ENCODE assay signal across 13 cellular contexts in genomic region chr2:176879596-176879995, GRCh38.
DNase-seq lines count a peak whose midpoint lies in the region; ATAC-seq and TF ChIP-seq lines count a peak whose summit lies in the region.
"Had no signal": no experiment of that assay in that cellular context is flagged by ENCODE, and none has a peak within 500 bp of the region (broad histone marks: within the 10 kb centered on the region; RNA-seq: fewer than 3 reads in every experiment).

No MANE protein-coding gene starts in this region.

- no peak overlapping the region for H3K4me2 ChIP-seq in MM.1S (ENCODE audit: low read depth, low read length)

- no peak overlapping the region for H3K9ac ChIP-seq in MM.1S (ENCODE audit: low read length)

- H4K20me1 ChIP-seq in MM.1S (ENCODE audit: insufficient read depth, low read length) = no peaks in the 10 kb centered on the region

- H3K27ac ChIP-seq in VCaP = peak overlapping the region; percentile 25; the same call in 1 of the 2 replicates
- H3K27ac ChIP-seq in MM.1S (ENCODE audit: low read length) = no peak overlapping the region
- H3K27ac ChIP-seq: C4-2B had no signal

- no peaks in the 10 kb centered on the region for H3K36me3 ChIP-seq in MM.1S (replicated peaks; ENCODE audit: insufficient read depth, low read length)

- H3K4me3 ChIP-seq in MM.1S (ENCODE audit: low read length) = no peak overlapping the region

- no peaks in the 10 kb centered on the region for H3F3A ChIP-seq in MM.1S (ENCODE audit: insufficient read depth, low read length)

- no peaks in the 10 kb centered on the region for H3K9me2 ChIP-seq in MM.1S (replicated peaks; ENCODE audit: insufficient read depth, low read length)

- 0 out of 2 replicates have a peak, but pooled peaks cover 7% of the 10 kb centered on the region for H3K4me1 ChIP-seq in MM.1S (ENCODE audit: low read length)

- no peaks in the 10 kb centered on the region for H3K27me3 ChIP-seq in MM.1S (replicated peaks; ENCODE audit: insufficient read depth, low read length)

- no peaks in the 10 kb centered on the region for H3K79me2 ChIP-seq in MM.1S (ENCODE audit: low read length)

- TF ChIP-seq CTCF in VCaP (conservative IDR thresholded peaks at IDR 0.05) = no peak
- TF ChIP-seq CTCF in MM.1S (IDR thresholded peaks at IDR 0.05; ENCODE audit: low read length) = no peak

- ATAC-seq in SK-N-SH treated with all-trans-retinoic acid at 6 μM for 48 hours = no peak

- H3K9me3 ChIP-seq in MM.1S (replicated peaks; ENCODE audit: insufficient read depth, low read length) = no peaks in the 10 kb centered on the region

- H2AFZ ChIP-seq in MM.1S (ENCODE audit: low read length) = no peak overlapping the region

- DNase-seq in NCI-H748 (lab: John Stamatoyannopoulos, UW; ENCODE audit: unreplicated experiment) (peak; percentile 32), NCI-H748 treated with DMSO at 0.1 percent for 48 hours (lab: John Stamatoyannopoulos, UW) (no peak), NCI-H1105 treated with DMSO at 0.1 percent for 48 hours (lab: John Stamatoyannopoulos, UW) (peak; percentile 51), D341Med (ENCODE audit: low spot score) (no peak), MM.1S (no peak)
- DNase-seq: COR-L47, HCEC 1CT, NCI-H1694 treated with DMSO at 0.1 percent for 48 hours, NCI-H446, NCI-H82 had no signal

TF ChIP-seq in SK-N-SH treated with all-trans-retinoic acid at 6 μM for 48 hours, 23 proteins besides CTCF, POLR2A, EP300 and RAD21:
- no peak for TF ChIP-seq OSR1 (CRISPR knock-in tag; IDR thresholded peaks at IDR 0.05)
- no peak for TF ChIP-seq ZFP3 (CRISPR knock-in tag; IDR thresholded peaks at IDR 0.05)
- TF ChIP-seq SNAI2 (CRISPR knock-in tag; IDR thresholded peaks at IDR 0.05) = no peak
- no peak for TF ChIP-seq RARB (CRISPR knock-in tag; IDR thresholded peaks at IDR 0.05)
- no peak for TF ChIP-seq TOX (CRISPR knock-in tag; IDR thresholded peaks at IDR 0.05; ENCODE audit: borderline replicate concordance)
- TF ChIP-seq PPARA (CRISPR knock-in tag; IDR thresholded peaks at IDR 0.05; ENCODE audit: borderline replicate concordance) = no peak
- no peak for TF ChIP-seq TCF4 (CRISPR knock-in tag; IDR thresholded peaks at IDR 0.05; ENCODE audit: borderline replicate concordance)
- TF ChIP-seq ZFP30 (CRISPR knock-in tag; IDR thresholded peaks at IDR 0.05) = no peak
- TF ChIP-seq CREB5 (CRISPR knock-in tag; IDR thresholded peaks at IDR 0.05; ENCODE audit: low read depth) = no peak
- TF ChIP-seq ISL1 (CRISPR knock-in tag; IDR thresholded peaks at IDR 0.05) = no peak
- no peak for TF ChIP-seq ZC3H10 (CRISPR knock-in tag; IDR thresholded peaks at IDR 0.05)
- TF ChIP-seq BACH2 (CRISPR knock-in tag; IDR thresholded peaks at IDR 0.05; ENCODE audit: borderline replicate concordance) = no peak
- TF ChIP-seq TSHZ2 (CRISPR knock-in tag; IDR thresholded peaks at IDR 0.05) = no peak
- TF ChIP-seq ZNF565 (CRISPR knock-in tag; conservative IDR thresholded peaks at IDR 0.05; ENCODE audit: low read depth) = no peak
- no peak for TF ChIP-seq ESRRG (CRISPR knock-in tag; IDR thresholded peaks at IDR 0.05)
- TF ChIP-seq ZNF70 (CRISPR knock-in tag; IDR thresholded peaks at IDR 0.05) = no peak
- TF ChIP-seq CSRNP3 (CRISPR knock-in tag; IDR thresholded peaks at IDR 0.05) = no peak
- TF ChIP-seq GLIS3 (CRISPR knock-in tag; IDR thresholded peaks at IDR 0.05) = no peak

Comparison
In these comparisons a context has a peak if more than half of its experiments do, and no peak if none do; other contexts are left out.
1. DNase-seq: peak in NCI-H748 (single experiment) and NCI-H1105 treated with DMSO at 0.1 percent for 48 hours (single experiment); none in NCI-H748 treated with DMSO at 0.1 percent for 48 hours (single experiment), D341Med (single experiment) and MM.1S (single experiment).